17 cellular contexts compared by ENCODE assay signal in genomic region chr7:146736446-146737190, GRCh38.
DNase-seq lines count a peak whose midpoint lies in the region; ATAC-seq and TF ChIP-seq lines count a peak whose summit lies in the region.
"Had no signal": no experiment of that assay in that cellular context is flagged by ENCODE, and none has a peak within 500 bp of the region (broad histone marks: within the 10 kb centered on the region; RNA-seq: fewer than 3 reads in every experiment).

No MANE protein-coding gene starts in this region.

- no peaks in the 10 kb centered on the region for H3K4me1 ChIP-seq in OCI-LY3 (ENCODE audit: low read length)
- H3K4me1 ChIP-seq: A549, colonic mucosa had no signal

- DNase-seq in DMS 273 (lab: John Stamatoyannopoulos, UW; ENCODE audit: unreplicated experiment) (peak; percentile 18), DMS 273 treated with DMSO at 0.1 percent for 48 hours (lab: John Stamatoyannopoulos, UW) (no peak), cardiac fibroblast (ENCODE audit: low read depth in 2 of 2) (peak; percentile 3 to 22), progenitor cell of endocrine pancreas (ENCODE audit: low spot score, unreplicated experiment) (no peak), kidney glomerular epithelial cell (lab: John Stamatoyannopoulos, UW) (no peak), NCI-H748 (lab: John Stamatoyannopoulos, UW; ENCODE audit: unreplicated experiment) (no peak)
- no peak for DNase-seq in activated T-cell treated with anti-CD3 and anti-CD28 coated beads, Interleukin-2, amount 50 U/mL, for 4 hours
- DNase-seq: CD8-positive, alpha-beta memory T cell; colonic mucosa; GDM1; IMR-90; NCI-H1417 treated with DMSO at 0.1 percent for 48 hours; NCI-H510A treated with DMSO at 0.1 percent for 48 hours had no signal

- ATAC-seq in activated T-cell treated with anti-CD3 and anti-CD28 coated beads, Interleukin-2, amount 50 U/mL, for 4 hours: no peak
- ATAC-seq: A549 had no signal

- H3K4me3 Mint-ChIP-seq in progenitor cell of endocrine pancreas (ENCODE audit: low read depth): no peak overlapping the region
- no peak overlapping the region for H3K4me3 Mint-ChIP-seq in activated T-cell treated with anti-CD3 and anti-CD28 coated beads, Interleukin-2, amount 50 U/mL, for 4 hours
- H3K4me3 Mint-ChIP-seq: activated naive CD4-positive, alpha-beta T cell treated with anti-CD3 and anti-CD28 coated beads, Interleukin-2, amount 50 U/mL, for 24 hours; CD8-positive, alpha-beta memory T cell had no signal

- H3K79me2 ChIP-seq in OCI-LY3 (ENCODE audit: low read length): no peaks in the 10 kb centered on the region

- H3K9ac ChIP-seq in OCI-LY3 (ENCODE audit: low read length): no peak overlapping the region

- peak; percentile 20; the same call in 1 of the 2 replicates for TF ChIP-seq CTCF in OCI-LY3 (IDR thresholded peaks at IDR 0.05; ENCODE audit: low read depth, low read length)
- TF ChIP-seq CTCF in cardiac fibroblast (IDR thresholded peaks at IDR 0.05; ENCODE audit: low read depth, low read length): no peak
- TF ChIP-seq CTCF in progenitor cell of endocrine pancreas (IDR thresholded peaks at IDR 0.05; ENCODE audit: unreplicated experiment): peak; percentile 19

- no peaks in the 10 kb centered on the region for H3K4me1 Mint-ChIP-seq in progenitor cell of endocrine pancreas (ENCODE audit: low read depth)
- H3K4me1 Mint-ChIP-seq in activated T-cell treated with anti-CD3 and anti-CD28 coated beads, Interleukin-2, amount 50 U/mL, for 4 hours (ENCODE audit: low read depth): no peaks in the 10 kb centered on the region
- H3K4me1 Mint-ChIP-seq: activated naive CD4-positive, alpha-beta T cell treated with anti-CD3 and anti-CD28 coated beads, Interleukin-2, amount 50 U/mL, for 24 hours; CD8-positive, alpha-beta memory T cell had no signal

- H3K4me3 ChIP-seq in OCI-LY3 (ENCODE audit: low read length) (no peak overlapping the region), cardiac fibroblast (replicated peaks in 1 of 2; ENCODE audit: low read depth in 2 of 2, low read length in 2 of 2) (no peak overlapping the region)
- H3K4me3 ChIP-seq: A549, colonic mucosa, skin epidermis had no signal

- H3K36me3 Mint-ChIP-seq in progenitor cell of endocrine pancreas (ENCODE audit: insufficient read depth): no peaks in the 10 kb centered on the region
- no peaks in the 10 kb centered on the region for H3K36me3 Mint-ChIP-seq in activated T-cell treated with anti-CD3 and anti-CD28 coated beads, Interleukin-2, amount 50 U/mL, for 4 hours (ENCODE audit: insufficient read depth)
- H3K36me3 Mint-ChIP-seq: activated naive CD4-positive, alpha-beta T cell treated with anti-CD3 and anti-CD28 coated beads, Interleukin-2, amount 50 U/mL, for 24 hours; CD8-positive, alpha-beta memory T cell had no signal

- no peaks in the 10 kb centered on the region for H3K9me3 ChIP-seq in OCI-LY3 (ENCODE audit: insufficient read depth, low read length)
- H3K9me3 ChIP-seq: colonic mucosa had no signal

- H3K27ac ChIP-seq in OCI-LY3 (ENCODE audit: low read length): no peak overlapping the region
- H3K27ac ChIP-seq: A549, colonic mucosa, skin epidermis had no signal

- H3K4me2 ChIP-seq in OCI-LY3 (ENCODE audit: low read length): no peak overlapping the region
- H3K4me2 ChIP-seq: A549 had no signal

- peaks cover 18% of the 10 kb centered on the region for H3K9me3 Mint-ChIP-seq in progenitor cell of endocrine pancreas (ENCODE audit: low read depth)
- H3K9me3 Mint-ChIP-seq in activated T-cell treated with anti-CD3 and anti-CD28 coated beads, Interleukin-2, amount 50 U/mL, for 4 hours: peaks cover 29% of the 10 kb centered on the region

- H3K36me3 ChIP-seq in OCI-LY3 (replicated peaks; ENCODE audit: low read depth, low read length): no peaks in the 10 kb centered on the region
- H3K36me3 ChIP-seq: colonic mucosa had no signal

- H3K27me3 ChIP-seq in OCI-LY3 (ENCODE audit: low read depth, low read length): no peaks in the 10 kb centered on the region
- H3K27me3 ChIP-seq: colonic mucosa had no signal

- H3K27me3 Mint-ChIP-seq in progenitor cell of endocrine pancreas: no peaks in the 10 kb centered on the region
- no peaks in the 10 kb centered on the region for H3K27me3 Mint-ChIP-seq in activated T-cell treated with anti-CD3 and anti-CD28 coated beads, Interleukin-2, amount 50 U/mL, for 4 hours (ENCODE audit: low read depth)
- H3K27me3 Mint-ChIP-seq: activated naive CD4-positive, alpha-beta T cell treated with anti-CD3 and anti-CD28 coated beads, Interleukin-2, amount 50 U/mL, for 24 hours; CD8-positive, alpha-beta memory T cell had no signal

- H4K20me1 ChIP-seq in OCI-LY3 (ENCODE audit: insufficient read depth, low read length): no peaks in the 10 kb centered on the region

- H3K27ac Mint-ChIP-seq in progenitor cell of endocrine pancreas: no peak overlapping the region
- H3K27ac Mint-ChIP-seq: activated naive CD4-positive, alpha-beta T cell treated with anti-CD3 and anti-CD28 coated beads, Interleukin-2, amount 50 U/mL, for 24 hours; CD8-positive, alpha-beta memory T cell had no signal

- no peak overlapping the region for H2AFZ ChIP-seq in OCI-LY3 (ENCODE audit: low read depth, low read length)

Comparison
In these comparisons a context has a peak if more than half of its experiments do, and no peak if none do; other contexts are left out.
1. DNase-seq: peak in DMS 273 (single experiment) and cardiac fibroblast (2 of 2); none in DMS 273 treated with DMSO at 0.1 percent for 48 hours (single experiment), progenitor cell of endocrine pancreas (single experiment), activated T-cell treated with anti-CD3 and anti-CD28 coated beads, Interleukin-2, amount 50 U/mL, for 4 hours (single experiment), kidney glomerular epithelial cell (single experiment) and NCI-H748 (single experiment).